24 cellular contexts compared by ENCODE assay signal in genomic region chrX:40908026-40908425, GRCh38.
DNase-seq lines count a peak whose midpoint lies in the region; ATAC-seq and TF ChIP-seq lines count a peak whose summit lies in the region.
"Had no signal": no experiment of that assay in that cellular context is flagged by ENCODE, and none has a peak within 500 bp of the region (broad histone marks: within the 10 kb centered on the region; RNA-seq: fewer than 3 reads in every experiment).

No MANE protein-coding gene starts in this region.

- ATAC-seq in omental fat pad (ENCODE audit: low FRiP score): no peak
- ATAC-seq in HG02970 (IDR thresholded peaks at IDR 0.05; ENCODE audit: low FRiP score, unreplicated experiment): no peak
- ATAC-seq: activated naive CD4-positive, alpha-beta T cell treated with anti-CD3 and anti-CD28 coated beads, Interleukin-2, amount 50 U/mL, for 72 hours; body of pancreas; effector memory CD8-positive, alpha-beta T cell; left lung; natural killer cell; right cardiac atrium had no signal

- TF ChIP-seq CTCF in cardiac fibroblast (IDR thresholded peaks at IDR 0.05; ENCODE audit: low read depth, low read length) (no peak), omental fat pad (IDR thresholded peaks at IDR 0.05) (no peak), thyroid gland (IDR thresholded peaks at IDR 0.05) (no peak)

- H3K36me3 ChIP-seq in thyroid gland: no peaks in the 10 kb centered on the region
- H3K36me3 ChIP-seq in HAP-1 (replicated peaks): no peaks in the 10 kb centered on the region
- H3K36me3 ChIP-seq: BLaER1 treated with 17β-estradiol and CSF1 and Interleukin-3, amounts not matched to agents 10 nM and 100 nM; left lung; ovary; tibial nerve had no signal

- H3K4me3 ChIP-seq in cardiac fibroblast (replicated peaks in 1 of 2; ENCODE audit: low read depth in 2 of 2, low read length in 2 of 2): no peak overlapping the region
- H3K4me3 ChIP-seq in thyroid gland (replicated peaks in 1 of 3): no peak overlapping the region
- no peak overlapping the region for H3K4me3 ChIP-seq in HAP-1
- H3K4me3 ChIP-seq: BLaER1 treated with 17β-estradiol and CSF1 and Interleukin-3, amounts not matched to agents 10 nM and 100 nM; body of pancreas; left lung; ovary; tibial nerve had no signal

- DNase-seq in Daoy (ENCODE audit: low read depth) (peak; percentile 42), NCI-H226 (peak; percentile 31), cardiac fibroblast (ENCODE audit: low read depth in 2 of 2) (peak; percentile 23 to 70), kidney tubule cell (ENCODE audit: low spot score) (peak; percentile 28), omental fat pad (ENCODE audit: low spot score) (no peak), thyroid gland (no peak), HAP-1 (ENCODE audit: low spot score in 2 of 2) (no peak)
- DNase-seq: activated CD4-positive, alpha-beta T cell treated with anti-CD3 and anti-CD28 coated beads for 48 hours; body of pancreas; effector memory CD8-positive, alpha-beta T cell; HCEC 1CT; KG1; left lung; natural killer cell; NCI-H1048; NCI-H2029; NCI-H345; NCI-H82; ovary; right cardiac atrium had no signal

- no peak overlapping the region for H3K27ac ChIP-seq in thyroid gland
- H3K27ac ChIP-seq: BLaER1 treated with 17β-estradiol and CSF1 and Interleukin-3, amounts not matched to agents 10 nM and 100 nM; body of pancreas; left lung; ovary; tibial nerve had no signal

- in situ Hi-C loops in HAP-1 (cut with MboI; ENCODE audit: low sequenced_read_pairs): no loop called here

- H3K9me3 ChIP-seq in thyroid gland (no peaks in the 10 kb centered on the region), HAP-1 (no peaks in the 10 kb centered on the region)
- H3K9me3 ChIP-seq: body of pancreas, left lung, ovary, tibial nerve had no signal

- WGBS in thyroid gland, 2 donors: 82 to 91% methylated on average over 6 to 7 of the region's 7 CpGs

- H3K4me1 ChIP-seq in thyroid gland (no peaks in the 10 kb centered on the region), HAP-1 (no peaks in the 10 kb centered on the region)
- H3K4me1 ChIP-seq: body of pancreas, left lung, tibial nerve had no signal

- H3K27me3 ChIP-seq in thyroid gland (no peaks in the 10 kb centered on the region), HAP-1 (ENCODE audit: low read depth) (no peaks in the 10 kb centered on the region)
- H3K27me3 ChIP-seq: body of pancreas, left lung, ovary, tibial nerve had no signal

- intact Hi-C loops in thyroid gland (cut with DNase I): no loop called here

- no peak for TF ChIP-seq POLR2A in thyroid gland (IDR thresholded peaks at IDR 0.05)

Comparison
In these comparisons a context has a peak if more than half of its experiments do, and no peak if none do; other contexts are left out.
1. DNase-seq: peak in Daoy (single experiment), NCI-H226 (single experiment), cardiac fibroblast (2 of 2) and kidney tubule cell (single experiment); none in omental fat pad (single experiment), thyroid gland (0 of 2) and HAP-1 (0 of 2).